10 cellular contexts compared by ENCODE assay signal in genomic region chr2:197256021-197256420, GRCh38. TPM values are rescaled to one million over a fixed set of nuclear protein-coding genes. Genes with fewer than 3 reads are reported as not detected.
A peak's percentile ranks its signal among the peaks of the same experiment; 100 is the strongest.
DNase-seq lines count a peak whose midpoint lies in the region; ATAC-seq and TF ChIP-seq lines count a peak whose summit lies in the region.
"Had no signal": no experiment of that assay in that cellular context is flagged by ENCODE, and none has a peak within 500 bp of the region (broad histone marks: within the 10 kb centered on the region; RNA-seq: fewer than 3 reads in every experiment).

No MANE protein-coding gene starts in this region.

- no peak for ATAC-seq in activated T-helper 17 cell treated with anti-CD3 and anti-CD28 coated beads, Interleukin-2, amount 50 U/mL, for 72 hours (replicated peaks)
- ATAC-seq in HG02642 (IDR thresholded peaks at IDR 0.05; ENCODE audit: poor library complexity, unreplicated experiment) (no peak), GM21825 (IDR thresholded peaks at IDR 0.05; ENCODE audit: unreplicated experiment) (no peak)

- peak overlapping the region; percentile 99 for H3K27ac Mint-ChIP-seq in activated T-helper 17 cell treated with anti-CD3 and anti-CD28 coated beads, Interleukin-2, amount 50 U/mL, for 72 hours

- in situ Hi-C loops in GM13977 (cut with MboI; ENCODE audit: low pct_unique_long_range_greater_than_20kb, low sequenced_read_pairs, unreplicated experiment) = no loop called here

- no peak for TF ChIP-seq CTCF in A673 (conservative IDR thresholded peaks at IDR 0.05; ENCODE audit: low read depth, low read length)
- TF ChIP-seq CTCF in GM13977 (IDR thresholded peaks at IDR 0.05; ENCODE audit: extremely low read depth, insufficient read depth, missing control alignments) = peak; percentile 12

- BruUV-seq in A673 (replicated peaks; lab: Mats Ljungman, UMichigan) = no TSS peak

- CTCF ChIA-PET in A673 (lab: Charles Lee) = no interaction called here

- intact Hi-C loops in A673 (cut with micrococcal nuclease; ENCODE audit: unreplicated experiment) = no loop called here

- H3K4me3 Mint-ChIP-seq in activated T-helper 17 cell treated with anti-CD3 and anti-CD28 coated beads, Interleukin-2, amount 50 U/mL, for 72 hours = peak overlapping the region; percentile 97

- H3K4me1 ChIP-seq in A673 (ENCODE audit: insufficient read depth, low read length, poor library complexity, severe bottlenecking) (peaks cover 23% of the 10 kb centered on the region), muscle layer of duodenum (ENCODE audit: control insufficient read depth in 1 of 2, insufficient read depth in 2 of 2, low read length in 2 of 2) (peaks cover 0 to 5% of the 10 kb centered on the region in 2 donors)

- POLR2A ChIA-PET in A673 (lab: Charles Lee; ENCODE audit: low non-redundant PET) = no interaction called here

- H3K27me3 ChIP-seq in A673 (replicated peaks; ENCODE audit: insufficient read depth, low read depth, low read length, poor library complexity) (no peaks in the 10 kb centered on the region), muscle layer of duodenum (ENCODE audit: low read depth, low read length) (no peaks in the 10 kb centered on the region)

- H3K9me3 ChIP-seq in A673 (ENCODE audit: low read depth, low read length, poor library complexity, severe bottlenecking) = no peaks in the 10 kb centered on the region
- H3K9me3 ChIP-seq in muscle layer of duodenum (ENCODE audit: control insufficient read depth in 1 of 2, low read length in 2 of 2) = no peaks in the 10 kb centered on the region

- DNase-seq in A673 (ENCODE audit: low spot score) = no peak
- no peak for DNase-seq in GM13977 (ENCODE audit: low spot score)
- no peak for DNase-seq in kidney tubule cell (ENCODE audit: low spot score)
- DNase-seq in islet precursor cell = no peak
- DNase-seq: Calu3, NCI-H2081 treated with DMSO at 0.1 percent for 48 hours had no signal

- H3K36me3 ChIP-seq in A673 (ENCODE audit: insufficient read depth, low read length, poor library complexity, severe bottlenecking) (no peaks in the 10 kb centered on the region), muscle layer of duodenum (ENCODE audit: control insufficient read depth in 1 of 2, insufficient read depth in 2 of 2, low read length in 2 of 2) (no peaks in the 10 kb centered on the region)

- peaks cover 57% of the 10 kb centered on the region for H3K4me1 Mint-ChIP-seq in activated T-helper 17 cell treated with anti-CD3 and anti-CD28 coated beads, Interleukin-2, amount 50 U/mL, for 72 hours

- H3K36me3 Mint-ChIP-seq in activated T-helper 17 cell treated with anti-CD3 and anti-CD28 coated beads, Interleukin-2, amount 50 U/mL, for 72 hours (ENCODE audit: low read depth) = peaks cover 13% of the 10 kb centered on the region

- no peaks in the 10 kb centered on the region for H3K27me3 Mint-ChIP-seq in activated T-helper 17 cell treated with anti-CD3 and anti-CD28 coated beads, Interleukin-2, amount 50 U/mL, for 72 hours

- H3K4me3 ChIP-seq in A673 (ENCODE audit: low read depth, low read length, poor library complexity, severe bottlenecking) (no peak overlapping the region), muscle layer of duodenum (ENCODE audit: low read depth in 1 of 2, low read length in 2 of 2) (peak overlapping the region; percentile 18 to 23)

- no peaks in the 10 kb centered on the region for H3K9me3 Mint-ChIP-seq in activated T-helper 17 cell treated with anti-CD3 and anti-CD28 coated beads, Interleukin-2, amount 50 U/mL, for 72 hours

- H3K27ac ChIP-seq in A673 (ENCODE audit: low read depth, low read length, poor library complexity, severe bottlenecking) (peak overlapping the region; percentile 13), muscle layer of duodenum (ENCODE audit: low read length) (peak overlapping the region; percentile 85)

RNA-seq across cellular contexts. Expression of gene ANKRD44, which starts 54.6 kb away (rescaled TPM):
- 17.0 and 22.2 TPM in 2 replicates for total RNA-seq in A673 (2021)
- 100 to 1,000 TPM; 131 to 154 TPM for total RNA-seq in activated T-helper 17 cell treated with anti-CD3 and anti-CD28 coated beads, Interleukin-2, amount 50 U/mL, for 72 hours
